15 cellular contexts compared by ENCODE assay signal in genomic region chr2:160309585-160309984, GRCh38.
A peak's percentile ranks its signal among the peaks of the same experiment; 100 is the strongest.
DNase-seq lines count a peak whose midpoint lies in the region; FAIRE-seq and TF ChIP-seq lines count a peak whose summit lies in the region.
"Had no signal": no experiment of that assay in that cellular context is flagged by ENCODE, and none has a peak within 500 bp of the region (broad histone marks: within the 10 kb centered on the region; RNA-seq: fewer than 3 reads in every experiment).

No MANE protein-coding gene starts in this region.

- H3K9ac ChIP-seq in rectal smooth muscle tissue (ENCODE audit: low read length): no peak overlapping the region

- H3K27ac ChIP-seq in SJSA1 (peak overlapping the region; percentile 94), rectal smooth muscle tissue (ENCODE audit: low read depth, low read length) (peak overlapping the region; percentile 27), stomach (peak overlapping the region in 1 of 5 donors; percentile 16)
- H3K27ac ChIP-seq: testis had no signal

- peaks cover 19% of the 10 kb centered on the region for H3K4me1 Mint-ChIP-seq in activated T-cell treated with anti-CD3 and anti-CD28 coated beads, Interleukin-2, amount 50 U/mL, for 24 hours (ENCODE audit: low read depth)

- TF ChIP-seq POLR2A in stomach (IDR thresholded peaks at IDR 0.05) (no peak), H54 (IDR thresholded peaks at IDR 0.05; ENCODE audit: low read depth, low read length) (no peak)

- no peak for FAIRE-seq in H54 (lab: Jason Lieb, UNC)

- peak overlapping the region; percentile 1 for H3K27ac Mint-ChIP-seq in activated T-cell treated with anti-CD3 and anti-CD28 coated beads, Interleukin-2, amount 50 U/mL, for 24 hours

- DNase-seq in activated T-cell treated with anti-CD3 and anti-CD28 coated beads, Interleukin-2, amount 50 U/mL, for 24 hours: no peak
- no peak for DNase-seq in activated T-cell treated with anti-CD3 and anti-CD28 coated beads, Interleukin-2, amount 50 U/mL, for 1 hour
- DNase-seq in SJSA1 (ENCODE audit: low read depth in 1 of 2, low spot score in 2 of 2) (peak; percentile 52 to 72), fibroblast of mammary gland (ENCODE audit: low read depth) (peak; percentile 74), stomach (no peak), H54 (ENCODE audit: insufficient read length, low spot score) (no peak), cortex of kidney (lab: John Stamatoyannopoulos, UW) (no peak)
- DNase-seq: 8988T; activated CD4-positive, alpha-beta T cell treated with anti-CD3 and anti-CD28 coated beads for 1 hour; activated T-cell treated with anti-CD3 and anti-CD28 coated beads, Interleukin-2, amount 50 U/mL, for 4 hours; left colon; spleen; T-helper 1 cell; testis had no signal

- H3K36me3 ChIP-seq in SJSA1 (peaks cover 44% of the 10 kb centered on the region), rectal smooth muscle tissue (ENCODE audit: control insufficient read depth, insufficient read depth, low read length) (no peaks in the 10 kb centered on the region), stomach (peaks cover 0 to 40% (median 23%) of the 10 kb centered on the region in 4 donors)

- TF ChIP-seq CTCF in fibroblast of mammary gland (conservative IDR thresholded peaks at IDR 0.05; ENCODE audit: control insufficient read depth, insufficient read depth, low read depth, low read length): no peak
- no peak for TF ChIP-seq CTCF in stomach (IDR thresholded peaks at IDR 0.05)

- H3K4me3 Mint-ChIP-seq in activated T-cell treated with anti-CD3 and anti-CD28 coated beads, Interleukin-2, amount 50 U/mL, for 24 hours: no peak overlapping the region
- H3K4me3 Mint-ChIP-seq: activated T-cell treated with anti-CD3 and anti-CD28 coated beads, Interleukin-2, amount 50 U/mL, for 4 hours had no signal

- intact Hi-C loops in stomach (cut with DNase I; ENCODE audit: low total_unique reads): no loop called here

- H3K27me3 Mint-ChIP-seq in activated T-cell treated with anti-CD3 and anti-CD28 coated beads, Interleukin-2, amount 50 U/mL, for 24 hours: no peaks in the 10 kb centered on the region

- H3K4me1 ChIP-seq in SJSA1 (replicated peaks): peaks cover 55% of the 10 kb centered on the region
- peaks cover 22% of the 10 kb centered on the region for H3K4me1 ChIP-seq in rectal smooth muscle tissue (ENCODE audit: control insufficient read depth, insufficient read depth, low read length)
- peaks cover 0 to 37% (median 13%) of the 10 kb centered on the region in 4 donors for H3K4me1 ChIP-seq in stomach

- no peak overlapping the region for H3K4me3 ChIP-seq in SJSA1
- H3K4me3 ChIP-seq in fibroblast of mammary gland (ENCODE audit: control insufficient read depth, low read depth, low read length): no peak overlapping the region
- no peak overlapping the region for H3K4me3 ChIP-seq in rectal smooth muscle tissue (ENCODE audit: low read length)
- H3K4me3 ChIP-seq in stomach: no peak overlapping the region
- H3K4me3 ChIP-seq: spleen, testis had no signal

- H3K36me3 Mint-ChIP-seq in activated T-cell treated with anti-CD3 and anti-CD28 coated beads, Interleukin-2, amount 50 U/mL, for 24 hours (ENCODE audit: low read depth): peaks cover 68% of the 10 kb centered on the region

- H3K9me3 ChIP-seq in SJSA1 (replicated peaks) (no peaks in the 10 kb centered on the region), stomach (no peaks in the 10 kb centered on the region)
- H3K9me3 ChIP-seq: spleen, testis had no signal

- H3K27me3 ChIP-seq in SJSA1 (replicated peaks) (no peaks in the 10 kb centered on the region), rectal smooth muscle tissue (ENCODE audit: control insufficient read depth, insufficient read depth, low read length) (no peaks in the 10 kb centered on the region), stomach (no peaks in the 10 kb centered on the region)
- H3K27me3 ChIP-seq: spleen, testis had no signal

- no peaks in the 10 kb centered on the region for H3K9me3 Mint-ChIP-seq in activated T-cell treated with anti-CD3 and anti-CD28 coated beads, Interleukin-2, amount 50 U/mL, for 24 hours
- H3K9me3 Mint-ChIP-seq: activated T-cell treated with anti-CD3 and anti-CD28 coated beads, Interleukin-2, amount 50 U/mL, for 4 hours had no signal

- TF ChIP-seq EP300 in stomach (IDR thresholded peaks at IDR 0.05): no peak

Comparison
In these comparisons a context has a peak if more than half of its experiments do, and no peak if none do; other contexts are left out.
1. DNase-seq: peak in SJSA1 (2 of 2) and fibroblast of mammary gland (single experiment); none in activated T-cell treated with anti-CD3 and anti-CD28 coated beads, Interleukin-2, amount 50 U/mL, for 24 hours (single experiment), activated T-cell treated with anti-CD3 and anti-CD28 coated beads, Interleukin-2, amount 50 U/mL, for 1 hour (single experiment), stomach (single experiment), H54 (single experiment) and cortex of kidney (single experiment).